In the genomic region with DNA sequence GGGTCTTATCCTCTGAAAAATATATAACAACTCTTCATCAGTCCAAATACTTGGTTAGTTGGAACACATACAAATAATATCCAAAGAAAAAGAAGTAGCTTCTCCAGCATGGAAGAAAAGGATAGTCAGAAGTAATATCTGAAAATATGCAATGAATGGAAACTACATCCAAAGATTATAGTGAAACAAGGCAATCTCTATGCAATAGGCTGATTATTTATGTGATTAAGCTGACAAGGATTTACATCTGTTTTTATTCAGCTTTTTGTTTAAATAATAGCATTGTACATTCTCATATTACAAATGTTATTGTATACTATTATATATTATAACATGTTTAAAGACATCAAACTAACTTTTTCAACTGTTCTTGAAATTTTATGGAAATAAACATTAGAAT, we compare ENCODE assay signal across 16 cellular contexts. TPM values are rescaled to one million over a fixed set of nuclear protein-coding genes. Genes with fewer than 3 reads are reported as not detected.
DNase-seq lines count a peak whose midpoint lies in the region; ATAC-seq and TF ChIP-seq lines count a peak whose summit lies in the region.
"Had no signal": no experiment of that assay in that cellular context is flagged by ENCODE, and none has a peak within 500 bp of the region (broad histone marks: within the 10 kb centered on the region; RNA-seq: fewer than 3 reads in every experiment).

No MANE protein-coding gene starts in this region.

- TF ChIP-seq CTCF in PC-9 (conservative IDR thresholded peaks at IDR 0.05) (no peak), osteocyte (IDR thresholded peaks at IDR 0.05) (no peak)

- peak overlapping the region; percentile 28 for H3K27ac Mint-ChIP-seq in osteocyte (ENCODE audit: unreplicated experiment)
- H3K27ac Mint-ChIP-seq in stimulated activated naive B cell treated with anti-CD40 and anti-IgM and Interleukin-4, amounts not matched to agents 10 μg/mL and 1 μg/mL and 100 μg/mL, for 72 hours, result no peak overlapping the region
- H3K27ac Mint-ChIP-seq: CD4-positive, alpha-beta memory T cell; HFFc6 had no signal

- H3K9me2 ChIP-seq in PC-9 (ENCODE audit: insufficient read depth), result no peaks in the 10 kb centered on the region; the same call in 1 of the 2 replicates

- intact Hi-C loops in PC-9 (cut with micrococcal nuclease; ENCODE audit: unreplicated experiment), result no loop called here

- H3F3A ChIP-seq in PC-9 (ENCODE audit: insufficient read depth, low read depth), result peaks cover 19% of the 10 kb centered on the region

- BruUV-seq in PC-9 (replicated peaks; lab: Mats Ljungman, UMichigan), result no TSS peak

- ATAC-seq in stimulated activated naive B cell treated with anti-CD40 and anti-IgM and Interleukin-4, amounts not matched to agents 10 μg/mL and 1 μg/mL and 100 μg/mL, for 72 hours (replicated peaks), result no peak
- ATAC-seq: HepG2 had no signal

- H3K9me3 Mint-ChIP-seq in osteocyte (ENCODE audit: unreplicated experiment), result no peaks in the 10 kb centered on the region
- H3K9me3 Mint-ChIP-seq in stimulated activated naive B cell treated with anti-CD40 and anti-IgM and Interleukin-4, amounts not matched to agents 10 μg/mL and 1 μg/mL and 100 μg/mL, for 72 hours, result no peaks in the 10 kb centered on the region
- H3K9me3 Mint-ChIP-seq: CD4-positive, alpha-beta memory T cell; HFFc6 had no signal

- CTCF ChIA-PET in PC-9 (lab: Charles Lee), result interaction anchor here (0.7 to 1.6 kb wide), 2 partner anchors 17 to 43 kb away, joined by 5 read pairs; no protein-coding TSS in a partner anchor

- H3K9me3 ChIP-seq in PC-9 (ENCODE audit: insufficient read depth, low read depth), result no peaks in the 10 kb centered on the region
- H3K9me3 ChIP-seq: BE2C, HAP-1 had no signal

- peaks cover 20% of the 10 kb centered on the region for H3K4me1 ChIP-seq in ACC112 (ENCODE audit: control insufficient read depth, insufficient read depth, low read length, unreplicated experiment)
- H3K4me1 ChIP-seq in PC-9 (replicated peaks; ENCODE audit: insufficient read depth), result peaks cover 22% of the 10 kb centered on the region
- H3K4me1 ChIP-seq: BE2C had no signal

- H3K27me3 ChIP-seq in ACC112 (ENCODE audit: insufficient read depth, low read length) (no peaks in the 10 kb centered on the region), PC-9 (ENCODE audit: insufficient read depth, low read depth) (no peaks in the 10 kb centered on the region)
- H3K27me3 ChIP-seq: BE2C had no signal

- no peaks in the 10 kb centered on the region for H3K36me3 Mint-ChIP-seq in osteocyte (ENCODE audit: unreplicated experiment)
- H3K36me3 Mint-ChIP-seq in stimulated activated naive B cell treated with anti-CD40 and anti-IgM and Interleukin-4, amounts not matched to agents 10 μg/mL and 1 μg/mL and 100 μg/mL, for 72 hours, result no peaks in the 10 kb centered on the region
- H3K36me3 Mint-ChIP-seq: CD4-positive, alpha-beta memory T cell had no signal

- H3K4me3 Mint-ChIP-seq in osteocyte (ENCODE audit: unreplicated experiment), result no peak overlapping the region
- no peak overlapping the region for H3K4me3 Mint-ChIP-seq in stimulated activated naive B cell treated with anti-CD40 and anti-IgM and Interleukin-4, amounts not matched to agents 10 μg/mL and 1 μg/mL and 100 μg/mL, for 72 hours
- H3K4me3 Mint-ChIP-seq: CD4-positive, alpha-beta memory T cell; HFFc6 had no signal

- H4K20me1 ChIP-seq in PC-9 (ENCODE audit: insufficient read depth), result no peaks in the 10 kb centered on the region

- POLR2A ChIA-PET in PC-9 (lab: Charles Lee; ENCODE audit: unreplicated experiment), result no interaction called here

- H3K27ac ChIP-seq in ACC112 (ENCODE audit: low read depth, low read length) (peak overlapping the region; percentile 72), PC-9 (peak overlapping the region; percentile 36; the same call in 1 of the 2 replicates)
- H3K27ac ChIP-seq: C4-2B had no signal

- H3K36me3 ChIP-seq in ACC112 (ENCODE audit: insufficient read depth, low read length) (no peaks in the 10 kb centered on the region), PC-9 (ENCODE audit: low read depth) (no peaks in the 10 kb centered on the region)
- H3K36me3 ChIP-seq: BE2C, HAP-1 had no signal

- DNase-seq in PC-9 (no peak), fibroblast of gingiva (ENCODE audit: low read depth) (peak; percentile 70), osteocyte (ENCODE audit: extremely low spot score, unreplicated experiment) (no peak), mucosa of gallbladder (ENCODE audit: low spot score) (no peak)
- DNase-seq in activated CD4-positive, alpha-beta T cell treated with anti-CD3 and anti-CD28 coated beads for 4 hours, result no peak
- no peak for DNase-seq in stimulated activated naive B cell treated with anti-CD40 and anti-IgM and Interleukin-4, amounts not matched to agents 10 μg/mL and 1 μg/mL and 100 μg/mL, for 72 hours
- DNase-seq: 8988T; BE2C; CD4-positive, alpha-beta memory T cell; DMS79 had no signal

- H3K4me3 ChIP-seq in ACC112 (ENCODE audit: low read depth, low read length) (peak overlapping the region; percentile 3; the same call in 1 of the 2 replicates), PC-9 (no peak overlapping the region)
- H3K4me3 ChIP-seq: HAP-1 had no signal

- H3K79me2 ChIP-seq in ACC112 (ENCODE audit: control insufficient read depth, insufficient read depth, low read length, unreplicated experiment), result no peaks in the 10 kb centered on the region
- no peaks in the 10 kb centered on the region for H3K79me2 ChIP-seq in PC-9 (ENCODE audit: low read depth)

- H3K4me1 Mint-ChIP-seq in osteocyte (ENCODE audit: unreplicated experiment), result peaks cover 12% of the 10 kb centered on the region
- H3K4me1 Mint-ChIP-seq in stimulated activated naive B cell treated with anti-CD40 and anti-IgM and Interleukin-4, amounts not matched to agents 10 μg/mL and 1 μg/mL and 100 μg/mL, for 72 hours, result no peaks in the 10 kb centered on the region

- H3K4me2 ChIP-seq in PC-9, result no peak overlapping the region

- no peaks in the 10 kb centered on the region for H3K27me3 Mint-ChIP-seq in osteocyte (ENCODE audit: unreplicated experiment)
- H3K27me3 Mint-ChIP-seq in stimulated activated naive B cell treated with anti-CD40 and anti-IgM and Interleukin-4, amounts not matched to agents 10 μg/mL and 1 μg/mL and 100 μg/mL, for 72 hours, result peaks cover 8 to 15% of the 10 kb centered on the region in 2 donors

- H2AFZ ChIP-seq in ACC112 (ENCODE audit: low read length, unreplicated experiment) (peak overlapping the region; percentile 5), PC-9 (no peak overlapping the region)

RNA-seq across cellular contexts. Expression of a gene that starts 15.3 kb away (rescaled TPM):
- total RNA-seq in PC-9 (2021) (1.6 and 2.5 TPM in 2 replicates), osteocyte (14.1 and 17.2 TPM in 2 replicates), mucosa of gallbladder (54.4 TPM)

RNA-seq across cellular contexts. Expression of a gene that starts 48.0 kb away (rescaled TPM):
- total RNA-seq in PC-9 (2021) (not detected in 2 replicates), osteocyte (not detected in 2 replicates), mucosa of gallbladder (not detected)
- total RNA-seq: H1, HepG2, HFFc6 had no signal
